In the genomic region with DNA sequence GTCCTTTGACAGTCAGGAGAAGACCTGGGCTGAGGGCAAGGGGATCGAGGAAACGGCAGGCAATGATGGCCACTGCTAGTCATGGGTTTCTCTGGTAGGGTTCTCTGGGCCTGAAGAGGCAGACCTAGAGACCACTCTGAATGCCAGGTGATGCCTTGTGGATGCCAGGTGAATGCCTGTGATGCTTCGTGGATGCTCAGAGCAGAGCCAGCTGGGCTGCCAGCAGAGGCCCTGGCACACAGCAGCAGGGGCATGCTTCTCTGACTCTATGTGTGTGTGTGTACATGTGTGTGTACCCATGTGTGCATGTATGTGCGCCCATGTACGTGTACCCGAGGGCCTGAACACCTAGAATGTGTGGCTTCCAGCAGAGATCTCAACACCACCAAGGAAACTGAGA, we compare ENCODE assay signal across 21 cellular contexts.
"Had no signal": no experiment of that assay in that cellular context is flagged by ENCODE, and none has a peak within 500 bp of the region (broad histone marks: within the 10 kb centered on the region; RNA-seq: fewer than 3 reads in every experiment).

No MANE protein-coding gene starts in this region.

- H3K4me1 ChIP-seq: colonic mucosa, parathyroid adenoma had no signal

- DNase-seq: activated CD4-positive, alpha-beta T cell treated with anti-CD3 and anti-CD28 coated beads, Interleukin-2, amount 10 ng/mL, durations not matched to agents 24 days and 14 days; activated CD8-positive, alpha-beta T cell treated with anti-CD3 and anti-CD28 coated beads for 36 hours; activated naive CD4-positive, alpha-beta T cell treated with Interleukin-2 at 50 U/mL for 16 hours; activated naive CD8-positive, alpha-beta T cell treated with anti-CD3 and anti-CD28 coated beads, Interleukin-2, amount 10 ng/mL, durations not matched to agents 7 days and 5 days; activated T-cell treated with anti-CD3 and anti-CD28 coated beads, Interleukin-2, amount 50 U/mL, for 1 hour; amygdala; body of pancreas; colonic mucosa; erythroblast; hypothalamus; mesenchymal stem cell; naive thymus-derived CD8-positive, alpha-beta T cell; stimulated activated CD4-positive, alpha-beta T cell treated with anti-CD3 and anti-CD28 coated beads, Interleukin-2, amount 100 ng/mL, for 48 hours; T1000; upper lobe of left lung had no signal

- H3K36me3 ChIP-seq: colonic mucosa had no signal

- H3K27me3 ChIP-seq: body of pancreas, colonic mucosa, suprapubic skin, upper lobe of left lung had no signal

- H3K4me3 Mint-ChIP-seq: activated CD4-positive, alpha-beta T cell treated with anti-CD3 and anti-CD28 coated beads, Interleukin-2, amount 10 ng/mL, durations not matched to agents 24 days and 14 days; activated CD8-positive, alpha-beta T cell treated with anti-CD3 and anti-CD28 coated beads for 36 hours; activated naive CD8-positive, alpha-beta T cell treated with anti-CD3 and anti-CD28 coated beads, Interleukin-2, amount 10 ng/mL, durations not matched to agents 7 days and 5 days; central memory CD8-positive, alpha-beta T cell; naive thymus-derived CD8-positive, alpha-beta T cell; stimulated activated naive CD8-positive, alpha-beta T cell treated with anti-CD3 and anti-CD28 coated beads, Interleukin-15, Interleukin-2, amounts not matched to agents 100 ng/mL and 50 ng/mL, for 24 hours had no signal

- H3K27ac ChIP-seq: body of pancreas, colonic mucosa, parathyroid adenoma, suprapubic skin had no signal

- H3K4me1 Mint-ChIP-seq: activated CD4-positive, alpha-beta T cell treated with anti-CD3 and anti-CD28 coated beads, Interleukin-2, amount 10 ng/mL, durations not matched to agents 24 days and 14 days; activated naive CD8-positive, alpha-beta T cell treated with anti-CD3 and anti-CD28 coated beads, Interleukin-2, amount 10 ng/mL, durations not matched to agents 7 days and 5 days; central memory CD8-positive, alpha-beta T cell; naive thymus-derived CD8-positive, alpha-beta T cell had no signal

- H3K27ac Mint-ChIP-seq: activated CD4-positive, alpha-beta T cell treated with anti-CD3 and anti-CD28 coated beads, Interleukin-2, amount 10 ng/mL, durations not matched to agents 24 days and 14 days; activated CD8-positive, alpha-beta T cell treated with anti-CD3 and anti-CD28 coated beads for 36 hours; activated naive CD8-positive, alpha-beta T cell treated with anti-CD3 and anti-CD28 coated beads, Interleukin-2, amount 10 ng/mL, durations not matched to agents 7 days and 5 days; activated T-helper 2 cell treated with anti-CD3 and anti-CD28 coated beads, Interferon-gamma antibody, Interleukin-2, Interleukin-4, amounts not matched to agents 10 μg/mL and 5 μg/mL and 100 μg/mL, durations not matched to agents 14 hours and 24 hours and 36 hours; naive thymus-derived CD8-positive, alpha-beta T cell; stimulated activated naive CD8-positive, alpha-beta T cell treated with anti-CD3 and anti-CD28 coated beads, Interleukin-15, Interleukin-2, amounts not matched to agents 100 ng/mL and 50 ng/mL, for 24 hours had no signal

- H3K9me3 ChIP-seq: body of pancreas, colonic mucosa, suprapubic skin, upper lobe of left lung had no signal

- ATAC-seq: activated CD8-positive, alpha-beta T cell treated with anti-CD3 and anti-CD28 coated beads for 36 hours; body of pancreas; left lobe of liver; naive thymus-derived CD8-positive, alpha-beta T cell had no signal

- H3K9me3 Mint-ChIP-seq: activated CD4-positive, alpha-beta T cell treated with anti-CD3 and anti-CD28 coated beads, Interleukin-2, amount 10 ng/mL, durations not matched to agents 24 days and 14 days; activated CD8-positive, alpha-beta T cell treated with anti-CD3 and anti-CD28 coated beads for 36 hours; activated naive CD8-positive, alpha-beta T cell treated with anti-CD3 and anti-CD28 coated beads, Interleukin-2, amount 10 ng/mL, durations not matched to agents 7 days and 5 days; activated T-helper 2 cell treated with anti-CD3 and anti-CD28 coated beads, Interferon-gamma antibody, Interleukin-2, Interleukin-4, amounts not matched to agents 10 μg/mL and 5 μg/mL and 100 μg/mL, durations not matched to agents 14 hours and 24 hours and 36 hours; central memory CD8-positive, alpha-beta T cell; naive thymus-derived CD8-positive, alpha-beta T cell; stimulated activated naive CD8-positive, alpha-beta T cell treated with anti-CD3 and anti-CD28 coated beads, Interleukin-15, Interleukin-2, amounts not matched to agents 100 ng/mL and 50 ng/mL, for 24 hours had no signal

- H3K4me3 ChIP-seq: body of pancreas, colonic mucosa, suprapubic skin, upper lobe of left lung had no signal

- H3K36me3 Mint-ChIP-seq: activated naive CD8-positive, alpha-beta T cell treated with anti-CD3 and anti-CD28 coated beads, Interleukin-2, amount 10 ng/mL, durations not matched to agents 7 days and 5 days; naive thymus-derived CD8-positive, alpha-beta T cell had no signal

- H3K27me3 Mint-ChIP-seq: activated CD4-positive, alpha-beta T cell treated with anti-CD3 and anti-CD28 coated beads, Interleukin-2, amount 10 ng/mL, durations not matched to agents 24 days and 14 days; activated CD8-positive, alpha-beta T cell treated with anti-CD3 and anti-CD28 coated beads for 36 hours had no signal
